8 cellular contexts compared by ENCODE assay signal in the genomic region with DNA sequence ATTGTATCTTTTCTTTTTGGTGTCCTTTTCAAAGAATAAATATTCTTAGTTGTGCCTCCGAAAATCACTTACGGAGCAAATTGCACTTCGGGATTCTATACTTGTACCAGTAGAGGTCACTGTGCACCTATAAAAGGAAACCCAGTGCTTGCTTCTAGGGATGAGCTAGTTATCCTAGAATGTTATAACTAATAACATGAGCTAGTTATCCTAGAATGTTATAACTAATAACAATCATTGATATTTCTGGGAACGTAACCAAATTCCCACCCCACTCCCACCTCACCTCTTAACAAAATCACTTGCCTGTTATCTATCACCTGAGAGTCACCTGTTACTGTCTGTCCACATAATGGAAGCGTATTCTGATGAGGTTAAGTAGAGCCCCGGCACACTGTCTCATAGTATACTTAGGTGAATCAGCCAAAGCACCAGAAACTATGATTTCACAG.
A peak's percentile ranks its signal among the peaks of the same experiment; 100 is the strongest.
DNase-seq lines count a peak whose midpoint lies in the region; ATAC-seq and TF ChIP-seq lines count a peak whose summit lies in the region.

No MANE protein-coding gene starts in this region.

- CTCF ChIA-PET in Panc1 (lab: Charles Lee) = interaction anchor here (0.6 to 0.9 kb wide), 11 partner anchors 9 to 380 kb away, joined by 3 to 10 read pairs (median 3); no protein-coding TSS in a partner anchor

- TF ChIP-seq CTCF in HFF-Myc (IDR thresholded peaks at IDR 0.05; ENCODE audit: low read depth, low read length, missing control alignments) (peak; percentile 62), Panc1 (IDR thresholded peaks at IDR 0.05) (peak; percentile 75; the same call in 1 of the 2 replicates), neural crest cell (conservative IDR thresholded peaks at IDR 0.05) (peak; percentile 93)

- no peaks in the 10 kb centered on the region for H3K4me1 ChIP-seq in Panc1 (ENCODE audit: control insufficient read depth, insufficient read depth, low read length)

- no peaks in the 10 kb centered on the region for H3K36me3 Mint-ChIP-seq in neural crest cell (ENCODE audit: low read depth)

- H3K27me3 ChIP-seq in Panc1 (ENCODE audit: control insufficient read depth, insufficient read depth, low read length) = no peaks in the 10 kb centered on the region

- DNase-seq in COR-L47 (lab: John Stamatoyannopoulos, UW) (peak; percentile 5), HFF-Myc (ENCODE audit: extremely low read depth, low read depth) (peak; percentile 33), Panc1 (ENCODE audit: low read depth, low spot score) (peak; percentile 10), epidermal melanocyte (ENCODE audit: insufficient read length, low spot score) (peak; percentile 29), neural crest cell (ENCODE audit: low read depth, low spot score) (no peak)
- DNase-seq in activated CD8-positive, alpha-beta memory T cell treated with anti-CD3 and anti-CD28 coated beads, Interleukin-2, amount 50 U/mL, for 48 hours = no peak

- H3K9me3 Mint-ChIP-seq in neural crest cell = no peaks in the 10 kb centered on the region

- no peak overlapping the region for H3K27ac ChIP-seq in Panc1 (ENCODE audit: low read length)

- H3K27ac Mint-ChIP-seq in neural crest cell (ENCODE audit: unreplicated experiment) = no peak overlapping the region

- peaks cover 22% of the 10 kb centered on the region for H3K4me1 Mint-ChIP-seq in neural crest cell

- in situ Hi-C loops in Panc1 (cut with HindIII; ENCODE audit: low pct_unique_long_range_greater_than_20kb, low sequenced_read_pairs) = no loop called here

- no peak overlapping the region for H3K4me3 ChIP-seq in HFF-Myc (replicated peaks; ENCODE audit: low read depth, low read length)
- no peak overlapping the region for H3K4me3 ChIP-seq in Panc1 (ENCODE audit: low read depth in 2 of 2, low read length in 2 of 2)

- no peaks in the 10 kb centered on the region for H3K27me3 Mint-ChIP-seq in neural crest cell (ENCODE audit: low read depth)

- H3K9me3 ChIP-seq in Panc1 (ENCODE audit: control insufficient read depth, insufficient read depth, low read depth, low read length) = no peaks in the 10 kb centered on the region

- H3K4me3 Mint-ChIP-seq in neural crest cell = no peak overlapping the region

- intact Hi-C loops in Panc1 (cut with micrococcal nuclease; ENCODE audit: unreplicated experiment) = loop anchor here (5.0 to 10.0 kb wide), 2 partner anchors 304 to 397 kb away; partner anchors contain the start of gene CLDN20

- no peaks in the 10 kb centered on the region for H3K36me3 ChIP-seq in Panc1 (ENCODE audit: control insufficient read depth, insufficient read depth, low read length)

- POLR2A ChIA-PET in Panc1 (lab: Charles Lee) = no interaction called here

- ATAC-seq in Panc1 = 0 out of 2 replicates have a peak, but pooled peaks have one; percentile 66
- ATAC-seq in HG03175 (IDR thresholded peaks at IDR 0.05; ENCODE audit: unreplicated experiment) = no peak
- ATAC-seq in GM21390 (IDR thresholded peaks at IDR 0.05; ENCODE audit: unreplicated experiment) = no peak

- no TSS peak for BruUV-seq in Panc1 (replicated peaks; lab: Mats Ljungman, UMichigan)

Comparison
In these comparisons a context has a peak if more than half of its experiments do, and no peak if none do; other contexts are left out.
1. DNase-seq: peak in COR-L47 (single experiment), HFF-Myc (single experiment), Panc1 (single experiment) and epidermal melanocyte (single experiment); none in neural crest cell (single experiment) and activated CD8-positive, alpha-beta memory T cell treated with anti-CD3 and anti-CD28 coated beads, Interleukin-2, amount 50 U/mL, for 48 hours (single experiment).
2. Peak in every context shown above with its lines, with median percentiles within 50 percentile points of each other: CTCF ChIP-seq.